1 cellular context compared by ENCODE assay signal in the genomic region with DNA sequence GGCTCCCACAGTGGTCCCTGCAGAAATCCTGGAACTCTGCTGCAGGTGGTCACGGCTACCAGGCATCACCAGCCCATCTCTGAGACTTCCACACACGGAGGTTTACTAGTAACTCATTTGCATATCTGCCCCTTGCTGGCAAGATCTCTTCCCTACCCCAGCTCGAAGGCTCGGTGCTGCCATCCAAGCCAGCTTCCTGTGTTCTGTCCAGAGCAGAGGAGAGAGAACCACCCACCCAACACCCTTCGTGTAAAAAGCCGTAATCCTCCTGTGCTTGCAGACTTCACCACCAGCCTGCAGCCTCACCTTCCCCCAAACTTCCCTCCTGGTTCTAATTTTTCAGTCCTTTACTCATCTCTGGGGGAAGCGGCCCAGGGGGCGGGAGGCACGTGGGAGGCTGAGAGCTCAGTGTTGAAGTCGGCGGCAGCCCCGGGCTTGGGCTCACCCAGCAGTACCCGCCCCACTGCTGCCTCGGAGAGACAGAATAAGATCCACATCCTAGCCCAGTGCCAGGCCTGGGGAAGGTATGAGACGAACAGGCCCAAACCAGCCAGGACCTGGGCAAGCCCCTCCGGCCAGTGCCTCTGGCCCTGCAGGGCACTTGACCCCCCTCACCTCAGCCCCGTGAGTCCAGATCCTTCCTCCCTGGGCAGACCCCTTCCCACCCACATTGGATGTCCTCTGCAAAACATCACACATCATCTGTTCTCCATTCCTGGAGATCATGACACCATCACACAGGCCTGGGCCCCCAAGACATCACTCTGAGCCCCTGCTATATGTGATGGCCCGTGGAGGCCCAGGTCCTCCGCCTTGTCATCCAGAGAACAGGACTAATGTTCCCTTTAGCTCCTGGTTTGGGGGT.
TF ChIP-seq lines count a peak whose summit lies in the region.

No MANE protein-coding gene starts in this region.

TF ChIP-seq in GM23338, 12 proteins besides CTCF, POLR2A, EP300 and RAD21:
- TF ChIP-seq ZNF462 (CRISPR knock-in tag; IDR thresholded peaks at IDR 0.05) (no peak), EZH2phosphoT487 (IDR thresholded peaks at IDR 0.05; ENCODE audit: unreplicated experiment) (no peak), NANOG (IDR thresholded peaks at IDR 0.05; ENCODE audit: borderline replicate concordance) (no peak), EZH2 (IDR thresholded peaks at IDR 0.05; ENCODE audit: low read depth, unreplicated experiment) (no peak), POLR2AphosphoS5 (IDR thresholded peaks at IDR 0.05; ENCODE audit: low read depth) (no peak), CREB1 (CRISPR knock-in tag; IDR thresholded peaks at IDR 0.05; ENCODE audit: low read depth) (no peak), JUNB (IDR thresholded peaks at IDR 0.05; ENCODE audit: unreplicated experiment) (no peak), STAT1 (IDR thresholded peaks at IDR 0.05; ENCODE audit: unreplicated experiment) (no peak), ZNF114 (CRISPR knock-in tag; IDR thresholded peaks at IDR 0.05) (no peak), ZNF331 (CRISPR knock-in tag; IDR thresholded peaks at IDR 0.05; ENCODE audit: low read depth) (no peak)
- TF ChIP-seq, protein P1, sequence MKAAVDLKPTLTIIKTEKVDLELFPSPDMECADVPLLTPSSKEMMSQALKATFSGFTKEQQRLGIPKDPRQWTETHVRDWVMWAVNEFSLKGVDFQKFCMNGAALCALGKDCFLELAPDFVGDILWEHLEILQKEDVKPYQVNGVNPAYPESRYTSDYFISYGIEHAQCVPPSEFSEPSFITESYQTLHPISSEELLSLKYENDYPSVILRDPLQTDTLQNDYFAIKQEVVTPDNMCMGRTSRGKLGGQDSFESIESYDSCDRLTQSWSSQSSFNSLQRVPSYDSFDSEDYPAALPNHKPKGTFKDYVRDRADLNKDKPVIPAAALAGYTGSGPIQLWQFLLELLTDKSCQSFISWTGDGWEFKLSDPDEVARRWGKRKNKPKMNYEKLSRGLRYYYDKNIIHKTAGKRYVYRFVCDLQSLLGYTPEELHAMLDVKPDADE (IDR thresholded peaks at IDR 0.05) = no peak
- TF ChIP-seq, protein P2, sequence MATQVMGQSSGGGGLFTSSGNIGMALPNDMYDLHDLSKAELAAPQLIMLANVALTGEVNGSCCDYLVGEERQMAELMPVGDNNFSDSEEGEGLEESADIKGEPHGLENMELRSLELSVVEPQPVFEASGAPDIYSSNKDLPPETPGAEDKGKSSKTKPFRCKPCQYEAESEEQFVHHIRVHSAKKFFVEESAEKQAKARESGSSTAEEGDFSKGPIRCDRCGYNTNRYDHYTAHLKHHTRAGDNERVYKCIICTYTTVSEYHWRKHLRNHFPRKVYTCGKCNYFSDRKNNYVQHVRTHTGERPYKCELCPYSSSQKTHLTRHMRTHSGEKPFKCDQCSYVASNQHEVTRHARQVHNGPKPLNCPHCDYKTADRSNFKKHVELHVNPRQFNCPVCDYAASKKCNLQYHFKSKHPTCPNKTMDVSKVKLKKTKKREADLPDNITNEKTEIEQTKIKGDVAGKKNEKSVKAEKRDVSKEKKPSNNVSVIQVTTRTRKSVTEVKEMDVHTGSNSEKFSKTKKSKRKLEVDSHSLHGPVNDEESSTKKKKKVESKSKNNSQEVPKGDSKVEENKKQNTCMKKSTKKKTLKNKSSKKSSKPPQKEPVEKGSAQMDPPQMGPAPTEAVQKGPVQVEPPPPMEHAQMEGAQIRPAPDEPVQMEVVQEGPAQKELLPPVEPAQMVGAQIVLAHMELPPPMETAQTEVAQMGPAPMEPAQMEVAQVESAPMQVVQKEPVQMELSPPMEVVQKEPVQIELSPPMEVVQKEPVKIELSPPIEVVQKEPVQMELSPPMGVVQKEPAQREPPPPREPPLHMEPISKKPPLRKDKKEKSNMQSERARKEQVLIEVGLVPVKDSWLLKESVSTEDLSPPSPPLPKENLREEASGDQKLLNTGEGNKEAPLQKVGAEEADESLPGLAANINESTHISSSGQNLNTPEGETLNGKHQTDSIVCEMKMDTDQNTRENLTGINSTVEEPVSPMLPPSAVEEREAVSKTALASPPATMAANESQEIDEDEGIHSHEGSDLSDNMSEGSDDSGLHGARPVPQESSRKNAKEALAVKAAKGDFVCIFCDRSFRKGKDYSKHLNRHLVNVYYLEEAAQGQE (IDR thresholded peaks at IDR 0.05; ENCODE audit: unreplicated experiment) = no peak
